In the genomic region with DNA sequence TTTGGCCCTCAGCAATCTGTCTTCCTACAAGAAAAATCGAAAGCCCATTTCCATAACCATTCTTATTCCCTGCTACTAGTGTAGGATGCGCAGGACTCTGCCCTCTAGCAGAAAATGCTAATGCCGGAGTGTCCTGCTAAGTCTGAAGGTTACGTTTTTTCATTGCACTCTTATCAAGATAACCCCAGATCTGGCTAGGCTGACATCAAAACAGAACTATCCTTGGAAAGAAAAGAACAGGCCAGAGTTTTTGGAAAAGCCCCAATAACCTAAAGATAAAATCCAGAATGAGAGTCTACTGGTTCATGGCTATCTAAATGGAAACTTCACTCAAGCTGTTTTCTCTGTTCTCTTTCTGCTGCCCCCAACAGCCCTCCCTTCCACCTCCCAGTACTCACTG, we compare ENCODE assay signal across 15 cellular contexts. TPM values are rescaled to one million over a fixed set of nuclear protein-coding genes. Genes with fewer than 3 reads are reported as not detected.
DNase-seq lines count a peak whose midpoint lies in the region; ATAC-seq, FAIRE-seq and TF ChIP-seq lines count a peak whose summit lies in the region.
"Had no signal": no experiment of that assay in that cellular context is flagged by ENCODE, and none has a peak within 500 bp of the region (broad histone marks: within the 10 kb centered on the region; RNA-seq: fewer than 3 reads in every experiment).

No MANE protein-coding gene starts in this region.

- no peak overlapping the region for H3K9ac ChIP-seq in astrocyte (ENCODE audit: low read length)
- no peak overlapping the region for H3K9ac ChIP-seq in iPS-20b (ENCODE audit: low read depth, low read length)

- no peak for TF ChIP-seq POLR2A in gastrocnemius medialis (IDR thresholded peaks at IDR 0.05)

- no peaks in the 10 kb centered on the region for H3K9me3 Mint-ChIP-seq in astrocyte (ENCODE audit: unreplicated experiment)
- no peaks in the 10 kb centered on the region for H3K9me3 Mint-ChIP-seq in activated naive CD4-positive, alpha-beta T cell treated with anti-CD3 and anti-CD28 coated beads, Interleukin-2, amount 50 U/mL, for 72 hours
- H3K9me3 Mint-ChIP-seq: activated naive CD8-positive, alpha-beta T cell treated with anti-CD3 and anti-CD28 coated beads for 36 hours; stimulated activated memory B cell treated with anti-CD40 and anti-IgM and Interleukin-4, amounts not matched to agents 10 μg/mL and 1 μg/mL and 100 μg/mL, for 72 hours had no signal

- peaks cover 45% of the 10 kb centered on the region for H4K20me1 ChIP-seq in astrocyte (ENCODE audit: insufficient read depth, low read length)

- no peak overlapping the region for H3K27ac Mint-ChIP-seq in astrocyte (ENCODE audit: unreplicated experiment)
- H3K27ac Mint-ChIP-seq in activated naive CD4-positive, alpha-beta T cell treated with anti-CD3 and anti-CD28 coated beads, Interleukin-2, amount 50 U/mL, for 72 hours: no peak overlapping the region
- H3K27ac Mint-ChIP-seq: activated naive CD8-positive, alpha-beta T cell treated with anti-CD3 and anti-CD28 coated beads for 36 hours; stimulated activated memory B cell treated with anti-CD40 and anti-IgM and Interleukin-4, amounts not matched to agents 10 μg/mL and 1 μg/mL and 100 μg/mL, for 72 hours had no signal

- intact Hi-C loops in gastrocnemius medialis (cut with DNase I; ENCODE audit: low total_unique reads): loop anchor here (5.0 kb wide), 1 partner anchor 155 kb away; no protein-coding TSS in a partner anchor

- H3K4me3 ChIP-seq in astrocyte (ENCODE audit: insufficient read depth, low read depth, low read length): peak overlapping the region; percentile 90
- H3K4me3 ChIP-seq in iPS-20b (ENCODE audit: low read length): peak overlapping the region; percentile 74; the same call in 1 of the 2 replicates
- H3K4me3 ChIP-seq in gastrocnemius medialis: peak overlapping the region; percentile 65 to 85 (median 78)

- in situ Hi-C loops in G401 (cut with HindIII; ENCODE audit: low sequenced_read_pairs): no loop called here
- in situ Hi-C loops in gastrocnemius medialis (cut with MboI; ENCODE audit: low sequenced_read_pairs in 4 of 4): loop anchor here in 3 of 4 donors (10.0 to 25.0 kb wide), 3 partner anchors 147 to 305 kb away; no protein-coding TSS in a partner anchor

- peak overlapping the region; percentile 92 for H3K4me3 Mint-ChIP-seq in astrocyte (ENCODE audit: unreplicated experiment)

- peak overlapping the region; percentile 99 for H3K4me2 ChIP-seq in astrocyte (ENCODE audit: low read length)

- H2AFZ ChIP-seq in astrocyte (ENCODE audit: low read depth, low read length): no peak overlapping the region

- FAIRE-seq in astrocyte (lab: Jason Lieb, UNC): no peak

- no peaks in the 10 kb centered on the region for H3K27me3 Mint-ChIP-seq in astrocyte (ENCODE audit: low read depth, unreplicated experiment)

- H3K27ac ChIP-seq in astrocyte (ENCODE audit: low read depth, low read length): no peak overlapping the region
- no peak overlapping the region for H3K27ac ChIP-seq in iPS-20b (ENCODE audit: low read length)
- peak overlapping the region; percentile 5 to 84 (median 52) for H3K27ac ChIP-seq in gastrocnemius medialis

- H3K9me3 ChIP-seq in astrocyte (ENCODE audit: insufficient read depth, low read depth, low read length): no peaks in the 10 kb centered on the region
- no peaks in the 10 kb centered on the region for H3K9me3 ChIP-seq in iPS-20b (ENCODE audit: insufficient read depth, low read depth, low read length)
- no peaks in the 10 kb centered on the region for H3K9me3 ChIP-seq in gastrocnemius medialis

- peak; percentile 73 for DNase-seq in G401 (ENCODE audit: low spot score)
- no peak for DNase-seq in astrocyte (ENCODE audit: low read depth)
- no peak for DNase-seq in gastrocnemius medialis
- DNase-seq in activated CD4-positive, alpha-beta T cell treated with anti-CD3 and anti-CD28 coated beads for 1 hour: no peak
- DNase-seq in SK-N-DZ (ENCODE audit: low spot score): no peak
- no peak for DNase-seq in activated naive CD4-positive, alpha-beta T cell treated with anti-CD3 and anti-CD28 coated beads, Interleukin-2, amount 50 U/mL, for 72 hours (ENCODE audit: low spot score in 2 of 2)
- DNase-seq: activated naive CD8-positive, alpha-beta T cell treated with anti-CD3 and anti-CD28 coated beads for 36 hours; effector memory CD4-positive, alpha-beta T cell; naive thymus-derived CD4-positive, alpha-beta T cell; NCI-H2171; T-helper 2 cell had no signal

- no peaks in the 10 kb centered on the region for H3K27me3 ChIP-seq in astrocyte (ENCODE audit: insufficient read depth, low read length)
- H3K27me3 ChIP-seq in iPS-20b (ENCODE audit: insufficient read depth, low read length): peaks cover 55% of the 10 kb centered on the region
- peaks cover 0 to 4% (median 0%) of the 10 kb centered on the region in 3 donors for H3K27me3 ChIP-seq in gastrocnemius medialis

- ATAC-seq in gastrocnemius medialis: no peak
- no peak for ATAC-seq in HG02798 (IDR thresholded peaks at IDR 0.05; ENCODE audit: poor library complexity, unreplicated experiment)
- no peak for ATAC-seq in activated naive CD4-positive, alpha-beta T cell treated with anti-CD3 and anti-CD28 coated beads, Interleukin-2, amount 50 U/mL, for 72 hours
- ATAC-seq: naive thymus-derived CD4-positive, alpha-beta T cell; stimulated activated memory B cell treated with anti-CD40 and anti-IgM and Interleukin-4, amounts not matched to agents 10 μg/mL and 1 μg/mL and 100 μg/mL, for 72 hours had no signal

- H3K4me1 Mint-ChIP-seq in astrocyte (ENCODE audit: low read depth, unreplicated experiment): peaks cover 28% of the 10 kb centered on the region

- peaks cover 20% of the 10 kb centered on the region for H3K36me3 Mint-ChIP-seq in astrocyte (ENCODE audit: low read depth, unreplicated experiment)
- H3K36me3 Mint-ChIP-seq in activated naive CD4-positive, alpha-beta T cell treated with anti-CD3 and anti-CD28 coated beads, Interleukin-2, amount 50 U/mL, for 72 hours: no peaks in the 10 kb centered on the region
- H3K36me3 Mint-ChIP-seq: activated naive CD8-positive, alpha-beta T cell treated with anti-CD3 and anti-CD28 coated beads for 36 hours; naive thymus-derived CD4-positive, alpha-beta T cell; stimulated activated memory B cell treated with anti-CD40 and anti-IgM and Interleukin-4, amounts not matched to agents 10 μg/mL and 1 μg/mL and 100 μg/mL, for 72 hours had no signal

- H3K4me1 ChIP-seq in astrocyte (ENCODE audit: insufficient read depth, low read length) (peaks cover 18% of the 10 kb centered on the region), iPS-20b (ENCODE audit: insufficient read depth, low read length) (peaks cover 16% of the 10 kb centered on the region; the same call in 1 of the 2 replicates), gastrocnemius medialis (peaks cover 7% of the 10 kb centered on the region in 2 donors)

- no peaks in the 10 kb centered on the region for H3K36me3 ChIP-seq in astrocyte (ENCODE audit: insufficient read depth, low read length)
- no peaks in the 10 kb centered on the region for H3K36me3 ChIP-seq in iPS-20b (ENCODE audit: insufficient read depth, low read depth, low read length)
- no peaks in the 10 kb centered on the region for H3K36me3 ChIP-seq in gastrocnemius medialis

- H3K79me2 ChIP-seq in astrocyte (ENCODE audit: insufficient read depth, low read length): peaks cover 61% of the 10 kb centered on the region

- TF ChIP-seq CTCF in astrocyte (IDR thresholded peaks at IDR 0.05; ENCODE audit: insufficient read depth, low read depth, low read length) (no peak), gastrocnemius medialis (IDR thresholded peaks at IDR 0.05 in 4 of 5, conservative IDR thresholded peaks at IDR 0.05 in 1 of 5) (no peak)

RNA-seq across cellular contexts. Expression of gene RNF152, which starts 0.9 kb away (rescaled TPM):
- 0.07 TPM in 1 of 2 replicates, not detected in the other for total RNA-seq in G401 (2014; rRNA removed; shearing (Covaris generic))
- total RNA-seq in astrocyte (68.7 and 73.9 TPM in 2 replicates), gastrocnemius medialis (1 to 10 TPM; 1.7 to 6.8 (median 4.4) TPM)
- polyA plus RNA-seq in SK-N-DZ (2014; cell fraction: cytosol; rRNA removed): 3.9 and 6.3 TPM in 2 replicates
- 2.0 and 2.2 TPM in 2 replicates for polyA plus RNA-seq in SK-N-DZ (2014; cell fraction: nucleus; rRNA removed)
- total RNA-seq in activated naive CD4-positive, alpha-beta T cell treated with anti-CD3 and anti-CD28 coated beads, Interleukin-2, amount 50 U/mL, for 72 hours: under 1 TPM; 0.10 to 0.59 TPM
- total RNA-seq: OCI-LY7 had no signal
- polyA plus RNA-seq: naive thymus-derived CD4-positive, alpha-beta T cell had no signal

Comparison
In these comparisons a context has a peak if more than half of its experiments do, and no peak if none do; other contexts are left out.
1. H3K27ac ChIP-seq: peak in gastrocnemius medialis (4 of 4); none in astrocyte (single experiment) and iPS-20b (single experiment).
2. Peak in every context shown above with its lines, with median percentiles within 50 percentile points of each other: H3K4me3 ChIP-seq.